ENCODE assay signal across 1 cellular context in genomic region chr16:30615358-30616076, GRCh38.
A peak's percentile ranks its signal among the peaks of the same experiment; 100 is the strongest.
TF ChIP-seq lines count a peak whose summit lies in the region.

No MANE protein-coding gene starts in this region.

TF ChIP-seq in HepG2, 621 proteins besides CTCF, POLR2A, EP300 and RAD21 (continued from another document):
- TF ChIP-seq KDM5B (CRISPR knock-in tag; IDR thresholded peaks at IDR 0.05; ENCODE audit: borderline replicate concordance) (no peak), ZSCAN29 (CRISPR knock-in tag; conservative IDR thresholded peaks at IDR 0.05) (no peak), HNRNPK (IDR thresholded peaks at IDR 0.05; ENCODE audit: low read depth, low read length, poor library complexity, severe bottlenecking) (no peak), STAT5B (CRISPR knock-in tag; IDR thresholded peaks at IDR 0.05) (no peak), ZNF143 (CRISPR knock-in tag; IDR thresholded peaks at IDR 0.05) (0 out of 2 replicates have a peak, but pooled peaks have one; percentile 20), ZNF775 (CRISPR knock-in tag; IDR thresholded peaks at IDR 0.05; ENCODE audit: borderline replicate concordance) (no peak), ERF (CRISPR knock-in tag; IDR thresholded peaks at IDR 0.05) (no peak), SIX4 (CRISPR knock-in tag; IDR thresholded peaks at IDR 0.05) (no peak), ZBTB42 (CRISPR knock-in tag; IDR thresholded peaks at IDR 0.05) (peak; percentile 59; the same call in 1 of the 2 replicates), HDAC2 (CRISPR knock-in tag; IDR thresholded peaks at IDR 0.05) (peak; percentile 61; the same call in 1 of the 2 replicates), CAMTA2 (CRISPR knock-in tag; IDR thresholded peaks at IDR 0.05; ENCODE audit: borderline replicate concordance) (no peak), ZFY (CRISPR knock-in tag; IDR thresholded peaks at IDR 0.05) (no peak; the same call in 1 of the 2 replicates), ZNF556 (CRISPR knock-in tag; IDR thresholded peaks at IDR 0.05; ENCODE audit: borderline replicate concordance) (no peak), ZNF790 (CRISPR knock-in tag; IDR thresholded peaks at IDR 0.05; ENCODE audit: borderline replicate concordance) (no peak), MED1 (CRISPR knock-in tag; IDR thresholded peaks at IDR 0.05) (no peak; the same call in 1 of the 2 replicates), PRDM4 (CRISPR knock-in tag; IDR thresholded peaks at IDR 0.05; ENCODE audit: borderline replicate concordance) (no peak), GFI1 (CRISPR knock-in tag; IDR thresholded peaks at IDR 0.05; ENCODE audit: borderline replicate concordance) (no peak), ZNF329 (CRISPR knock-in tag; IDR thresholded peaks at IDR 0.05; ENCODE audit: low read depth) (no peak), ZNF670 (CRISPR knock-in tag; IDR thresholded peaks at IDR 0.05; ENCODE audit: borderline replicate concordance) (no peak), MBD4 (IDR thresholded peaks at IDR 0.05; ENCODE audit: borderline replicate concordance, low read length) (no peak), HOXA5 (CRISPR knock-in tag; IDR thresholded peaks at IDR 0.05) (no peak), ZBTB34 (CRISPR knock-in tag; IDR thresholded peaks at IDR 0.05) (no peak), AGO2 (optimal IDR thresholded peaks at IDR 0.05; ENCODE audit: low read depth, low read length) (no peak), ZNF207 (IDR thresholded peaks at IDR 0.05; ENCODE audit: borderline replicate concordance) (no peak), MTA3 (CRISPR knock-in tag; IDR thresholded peaks at IDR 0.05) (no peak), TFDP2 (CRISPR knock-in tag; IDR thresholded peaks at IDR 0.05) (no peak), SIN3B (IDR thresholded peaks at IDR 0.05; ENCODE audit: low read length) (no peak), AGO1 (IDR thresholded peaks at IDR 0.05; ENCODE audit: low read depth, low read length, poor library complexity, severe bottlenecking) (no peak), HOMEZ (CRISPR knock-in tag; IDR thresholded peaks at IDR 0.05; ENCODE audit: low read depth) (peak; percentile 50; the same call in 1 of the 2 replicates), ZNF160 (CRISPR knock-in tag; IDR thresholded peaks at IDR 0.05) (no peak; the same call in 1 of the 2 replicates), TRIM24 (CRISPR knock-in tag; IDR thresholded peaks at IDR 0.05) (no peak), LBX2 (CRISPR knock-in tag; IDR thresholded peaks at IDR 0.05; ENCODE audit: borderline replicate concordance) (0 out of 2 replicates have a peak, but pooled peaks have one; percentile 49), POLR2AphosphoS5 (IDR thresholded peaks at IDR 0.05; ENCODE audit: low read depth, low read length) (no peak), MEF2D (CRISPR knock-in tag; IDR thresholded peaks at IDR 0.05) (no peak), GATA4 (IDR thresholded peaks at IDR 0.05; ENCODE audit: borderline replicate concordance, low read depth) (no peak), YY1 (IDR thresholded peaks at IDR 0.05; ENCODE audit: insufficient read depth, insufficient replicate concordance, low read depth, low read length) (no peak), DNMT3B (CRISPR knock-in tag; conservative IDR thresholded peaks at IDR 0.05) (no peak), ZBTB1 (CRISPR knock-in tag; IDR thresholded peaks at IDR 0.05; ENCODE audit: borderline replicate concordance) (no peak)
- TF ChIP-seq, protein P1, sequence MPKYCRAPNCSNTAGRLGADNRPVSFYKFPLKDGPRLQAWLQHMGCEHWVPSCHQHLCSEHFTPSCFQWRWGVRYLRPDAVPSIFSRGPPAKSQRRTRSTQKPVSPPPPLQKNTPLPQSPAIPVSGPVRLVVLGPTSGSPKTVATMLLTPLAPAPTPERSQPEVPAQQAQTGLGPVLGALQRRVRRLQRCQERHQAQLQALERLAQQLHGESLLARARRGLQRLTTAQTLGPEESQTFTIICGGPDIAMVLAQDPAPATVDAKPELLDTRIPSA (CRISPR knock-in tag; IDR thresholded peaks at IDR 0.05; ENCODE audit: borderline replicate concordance) = no peak
- TF ChIP-seq, protein P2, sequence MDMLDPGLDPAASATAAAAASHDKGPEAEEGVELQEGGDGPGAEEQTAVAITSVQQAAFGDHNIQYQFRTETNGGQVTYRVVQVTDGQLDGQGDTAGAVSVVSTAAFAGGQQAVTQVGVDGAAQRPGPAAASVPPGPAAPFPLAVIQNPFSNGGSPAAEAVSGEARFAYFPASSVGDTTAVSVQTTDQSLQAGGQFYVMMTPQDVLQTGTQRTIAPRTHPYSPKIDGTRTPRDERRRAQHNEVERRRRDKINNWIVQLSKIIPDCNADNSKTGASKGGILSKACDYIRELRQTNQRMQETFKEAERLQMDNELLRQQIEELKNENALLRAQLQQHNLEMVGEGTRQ (IDR thresholded peaks at IDR 0.05; ENCODE audit: low read depth, low read length) = no peak
- TF ChIP-seq, protein P2 (CRISPR knock-in tag; IDR thresholded peaks at IDR 0.05; ENCODE audit: borderline replicate concordance) = no peak
